Comparison of ENCODE assay signal across 13 cellular contexts in the genomic region with DNA sequence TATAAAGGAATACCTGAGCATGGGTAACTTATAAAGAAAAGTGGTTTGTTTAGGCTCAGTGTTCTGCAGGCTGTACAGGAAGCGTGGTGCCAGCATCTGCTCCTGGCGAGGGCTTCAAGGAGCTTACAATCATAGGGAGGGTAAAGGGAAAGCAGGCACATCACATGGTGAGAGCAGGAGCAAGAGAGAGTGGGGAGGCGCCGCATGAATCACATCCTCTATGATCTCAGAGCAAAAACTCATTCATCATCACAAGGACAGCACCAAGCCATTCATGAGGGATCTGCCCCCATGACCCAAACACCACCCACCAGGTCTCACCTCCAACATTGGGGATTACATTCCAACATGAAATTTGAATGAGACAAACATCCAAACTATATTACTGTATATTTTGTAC. TPM values are rescaled to one million over a fixed set of nuclear protein-coding genes. Genes with fewer than 3 reads are reported as not detected.
A peak's percentile ranks its signal among the peaks of the same experiment; 100 is the strongest.
DNase-seq lines count a peak whose midpoint lies in the region; ATAC-seq and TF ChIP-seq lines count a peak whose summit lies in the region.
"Had no signal": no experiment of that assay in that cellular context is flagged by ENCODE, and none has a peak within 500 bp of the region (broad histone marks: within the 10 kb centered on the region; RNA-seq: fewer than 3 reads in every experiment).

No MANE protein-coding gene starts in this region.

- ATAC-seq in left colon: no peak

- DNase-seq in Caki2 (ENCODE audit: low read depth) (peak; percentile 14), EL (peak; percentile 49), NCI-H460 (ENCODE audit: extremely low read depth, low read depth) (peak; percentile 5), choroid plexus epithelial cell (ENCODE audit: low read depth) (peak; percentile 27), left colon (no peak), activated gamma-delta T cell (lab: John Stamatoyannopoulos, UW) (no peak), LoVo (ENCODE audit: low spot score) (no peak), ecto neural progenitor cell (ENCODE audit: low spot score) (no peak)
- DNase-seq: CD4-positive, alpha-beta T cell; effector CD4-positive, alpha-beta T cell; NCI-H1436 treated with DMSO at 0.1 percent for 48 hours; PC-9 had no signal

- no peak overlapping the region for H3K4me3 ChIP-seq in choroid plexus epithelial cell (ENCODE audit: low read depth, low read length)
- H3K4me3 ChIP-seq: PC-9, thoracic aorta had no signal

- no peak for TF ChIP-seq CTCF in choroid plexus epithelial cell (conservative IDR thresholded peaks at IDR 0.05; ENCODE audit: low read depth, low read length)

- intact Hi-C loops in left colon (cut with DNase I, micrococcal nuclease): no loop called here

- in situ Hi-C loops in Caki2 (cut with HindIII; ENCODE audit: low pct_unique_long_range_greater_than_20kb, low sequenced_read_pairs): no loop called here

RNA-seq across cellular contexts. Expression of gene R3HDM1, which starts 32.5 kb away (rescaled TPM):
- 3.9 and 7.0 TPM in 2 replicates for total RNA-seq in Caki2 (2014; rRNA removed; shearing (Covaris generic); ENCODE audit: low replicate concordance)
- total RNA-seq in NCI-H460 (2014; rRNA removed; shearing (Covaris generic)): 22.5 and 23.6 TPM in 2 replicates
- polyA plus RNA-seq in NCI-H460 (2014; cell fraction: nucleus; rRNA removed): 9.9 and 13.5 TPM in 2 replicates
- 10 to 100 TPM; 19.0 to 25.6 TPM for total RNA-seq in left colon

RNA-seq across cellular contexts. Expression of gene ZRANB3, which starts 32.8 kb away (rescaled TPM):
- 1.6 and 6.1 TPM in 2 replicates for total RNA-seq in Caki2 (2014; rRNA removed; shearing (Covaris generic); ENCODE audit: low replicate concordance)
- total RNA-seq in NCI-H460 (2014; rRNA removed; shearing (Covaris generic)): 16.5 and 18.2 TPM in 2 replicates
- polyA plus RNA-seq in NCI-H460 (2014; cell fraction: nucleus; rRNA removed): 8.7 and 17.6 TPM in 2 replicates
- total RNA-seq in left colon: 1 to 10 TPM; 3.2 to 3.5 TPM

Comparison
In these comparisons a context has a peak if more than half of its experiments do, and no peak if none do; other contexts are left out.
1. DNase-seq: peak in Caki2 (single experiment), EL (single experiment), NCI-H460 (single experiment) and choroid plexus epithelial cell (single experiment); none in left colon (0 of 2), activated gamma-delta T cell (single experiment), LoVo (single experiment) and ecto neural progenitor cell (single experiment).